In the genomic region with DNA sequence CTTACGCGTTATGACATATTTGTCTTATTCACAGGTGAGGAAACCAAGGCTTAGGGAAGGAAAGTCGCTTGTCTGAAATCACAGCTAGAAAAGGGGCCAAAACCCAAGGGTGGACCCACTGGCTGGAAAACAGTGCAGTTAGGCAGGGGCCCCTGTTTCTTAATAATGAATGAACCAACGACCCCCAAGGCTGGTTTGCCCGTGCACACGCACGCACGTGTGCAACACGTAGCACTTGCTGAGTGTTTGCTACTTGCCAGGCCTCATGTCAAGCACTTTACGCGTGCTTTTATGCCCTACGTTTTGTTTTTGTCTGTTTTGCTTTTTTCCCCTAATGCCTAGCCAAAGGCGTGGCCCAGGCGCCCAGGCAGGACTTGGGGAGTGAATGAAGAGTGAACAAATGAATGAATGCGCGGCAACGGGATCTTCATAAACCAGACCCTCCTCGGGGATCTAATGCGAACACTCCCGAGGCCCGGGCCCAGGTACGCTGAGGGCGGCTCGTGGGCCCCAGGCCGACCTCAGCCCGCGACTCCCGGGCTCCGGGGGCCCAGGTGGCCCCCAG, we compare ENCODE assay signal across 8 cellular contexts. TPM values are rescaled to one million over a fixed set of nuclear protein-coding genes. Genes with fewer than 3 reads are reported as not detected.
DNase-seq lines count a peak whose midpoint lies in the region; ATAC-seq and TF ChIP-seq lines count a peak whose summit lies in the region.

No MANE protein-coding gene starts in this region.

- H3K27ac Mint-ChIP-seq in T-cell (peak overlapping the region; percentile 59 to 74), progenitor cell of endocrine pancreas (peak overlapping the region; percentile 98)

- H3K27me3 ChIP-seq in AG04450 (ENCODE audit: control insufficient read depth, insufficient read depth, low read length), result no peaks in the 10 kb centered on the region

- H3K27ac ChIP-seq in AG04450 (ENCODE audit: low read depth, low read length), result no peak overlapping the region

- POLR2A ChIA-PET in AG04450 (lab: Yijun Ruan, JAX) (no interaction called here), T-cell (lab: Charles Lee) (no interaction called here)

- ATAC-seq in GM19328 (IDR thresholded peaks at IDR 0.05; ENCODE audit: unreplicated experiment), result peak; percentile 0
- peak in 2 of 4 experiments; percentile 2 to 5 for ATAC-seq in T-cell (replicated peaks in 1 of 4)

- H3K36me3 Mint-ChIP-seq in T-cell (no peaks in the 10 kb centered on the region), progenitor cell of endocrine pancreas (ENCODE audit: insufficient read depth) (no peaks in the 10 kb centered on the region)

- H3K4me1 Mint-ChIP-seq in T-cell (peaks cover 38 to 41% (median 40%) of the 10 kb centered on the region in 3 donors), progenitor cell of endocrine pancreas (ENCODE audit: low read depth) (peaks cover 31% of the 10 kb centered on the region)

- CTCF ChIA-PET in AG04450 (lab: Charles Lee), result no interaction called here
- CTCF ChIA-PET in T-cell (lab: Charles Lee), result interaction anchor here in 1 of 2 donors (0.6 kb wide), 1 partner anchor 209 kb away, joined by 5 read pairs; no protein-coding TSS in a partner anchor

- H3K9me3 ChIP-seq in AG04450 (ENCODE audit: control insufficient read depth, insufficient read depth, low read length), result no peaks in the 10 kb centered on the region

- DNase-seq in AG04450 (ENCODE audit: low read depth, low spot score) (no peak), T-cell (peak in 5 of 34 experiments; percentile 4 to 17 (median 4)), fibroblast of mammary gland (ENCODE audit: low read depth) (no peak), progenitor cell of endocrine pancreas (ENCODE audit: low spot score, unreplicated experiment) (no peak), retina (no peak), SIG-M5 (lab: John Stamatoyannopoulos, UW) (no peak), NCI-H524 (lab: John Stamatoyannopoulos, UW) (no peak)

- TF ChIP-seq CTCF in AG04450 (IDR thresholded peaks at IDR 0.05; ENCODE audit: low read depth, low read length), result no peak
- no peak for TF ChIP-seq CTCF in fibroblast of mammary gland (conservative IDR thresholded peaks at IDR 0.05; ENCODE audit: control insufficient read depth, insufficient read depth, low read depth, low read length)
- no peak for TF ChIP-seq CTCF in progenitor cell of endocrine pancreas (IDR thresholded peaks at IDR 0.05; ENCODE audit: unreplicated experiment)

- H3K9me3 Mint-ChIP-seq in T-cell (no peaks in the 10 kb centered on the region), progenitor cell of endocrine pancreas (ENCODE audit: low read depth) (peaks cover 3% of the 10 kb centered on the region)

- peak overlapping the region; percentile 76 to 93 (median 81) for H3K4me3 Mint-ChIP-seq in T-cell
- H3K4me3 Mint-ChIP-seq in progenitor cell of endocrine pancreas (ENCODE audit: low read depth), result peak overlapping the region; percentile 84

- H3K4me3 ChIP-seq in AG04450 (ENCODE audit: low read depth, low read length) (peak overlapping the region; percentile 72), fibroblast of mammary gland (ENCODE audit: control insufficient read depth, low read depth, low read length) (peak overlapping the region; percentile 91)

- H3K27me3 Mint-ChIP-seq in T-cell (no peaks in the 10 kb centered on the region), progenitor cell of endocrine pancreas (no peaks in the 10 kb centered on the region)

RNA-seq across cellular contexts. Expression of gene USP10, which starts 0.6 kb away (rescaled TPM):
- polyA plus RNA-seq in AG04450 (2011; rRNA removed), result 54.9 and 79.3 TPM in 2 replicates
- 160 and 212 TPM in 2 replicates for polyA minus RNA-seq in AG04450 (2011; rRNA and poly(A)+ RNA removed)
- total RNA-seq in T-cell, result 100 to 1,000 TPM in 3 of 5 donors, 10 to 100 TPM in 2; 80.4 to 122 (median 104) TPM
- total RNA-seq in progenitor cell of endocrine pancreas, result 124 and 139 TPM in 2 replicates

RNA-seq across cellular contexts. Expression of gene KLHL36, which starts 50.9 kb away (rescaled TPM):
- 32.6 and 38.3 TPM in 2 replicates for polyA plus RNA-seq in AG04450 (2011; rRNA removed)
- polyA minus RNA-seq in AG04450 (2011; rRNA and poly(A)+ RNA removed), result 53.1 and 66.7 TPM in 2 replicates
- 100 to 1,000 TPM in 3 of 5 donors, 10 to 100 TPM in 2; 96.1 to 135 (median 127) TPM for total RNA-seq in T-cell
- total RNA-seq in progenitor cell of endocrine pancreas, result 43.2 and 46.7 TPM in 2 replicates
